1 cellular context compared by ENCODE assay signal in the genomic region with DNA sequence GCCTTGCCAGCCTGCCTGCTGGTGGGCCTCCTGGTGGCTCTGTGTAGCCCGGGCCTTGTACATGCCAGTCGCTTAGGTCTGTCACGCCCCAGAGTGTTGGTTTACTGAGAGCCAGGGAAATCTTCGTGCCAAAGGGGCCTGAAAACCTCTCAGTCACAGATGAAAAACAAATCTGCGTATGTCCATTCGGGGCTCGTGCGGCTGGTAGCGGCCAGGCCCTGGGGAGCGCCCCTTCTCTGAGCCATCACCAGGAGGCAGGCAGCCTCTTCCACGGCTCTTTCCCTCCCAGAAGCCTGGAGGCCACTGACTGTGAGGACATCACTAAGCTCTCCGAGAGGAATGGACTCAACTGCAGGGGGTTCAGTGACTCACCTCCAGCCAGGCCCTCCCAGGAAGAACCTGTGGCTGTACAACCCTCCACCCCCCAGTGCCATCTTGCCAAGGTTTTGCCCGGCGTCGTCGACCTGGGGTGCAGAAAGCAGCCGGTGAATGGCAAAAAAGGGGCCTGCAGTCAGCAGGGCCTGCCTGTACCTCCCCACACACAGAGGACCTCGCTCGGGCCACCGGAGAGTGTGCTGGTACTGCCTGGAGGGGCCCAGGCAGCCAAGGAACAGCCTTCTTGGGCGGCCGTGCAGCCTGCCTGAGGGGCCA.
TF ChIP-seq lines count a peak whose summit lies in the region.

No MANE protein-coding gene starts in this region.

TF ChIP-seq in GM12878, 131 proteins besides CTCF, POLR2A, EP300 and RAD21 (continued from another document):
- TF ChIP-seq, protein P1, sequence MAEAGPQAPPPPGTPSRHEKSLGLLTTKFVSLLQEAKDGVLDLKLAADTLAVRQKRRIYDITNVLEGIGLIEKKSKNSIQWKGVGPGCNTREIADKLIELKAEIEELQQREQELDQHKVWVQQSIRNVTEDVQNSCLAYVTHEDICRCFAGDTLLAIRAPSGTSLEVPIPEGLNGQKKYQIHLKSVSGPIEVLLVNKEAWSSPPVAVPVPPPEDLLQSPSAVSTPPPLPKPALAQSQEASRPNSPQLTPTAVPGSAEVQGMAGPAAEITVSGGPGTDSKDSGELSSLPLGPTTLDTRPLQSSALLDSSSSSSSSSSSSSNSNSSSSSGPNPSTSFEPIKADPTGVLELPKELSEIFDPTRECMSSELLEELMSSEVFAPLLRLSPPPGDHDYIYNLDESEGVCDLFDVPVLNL (IDR thresholded peaks at IDR 0.05; ENCODE audit: low read depth, low read length), result no peak
- TF ChIP-seq CHD2 (IDR thresholded peaks at IDR 0.05; ENCODE audit: borderline replicate concordance, low read depth, low read length) (no peak), HCFC1 (IDR thresholded peaks at IDR 0.05; ENCODE audit: low read length) (no peak), PRDM15 (CRISPR knock-in tag; IDR thresholded peaks at IDR 0.05) (no peak), IRF5 (IDR thresholded peaks at IDR 0.05; ENCODE audit: borderline replicate concordance) (no peak)
